Comparison of ENCODE assay signal across 16 cellular contexts in the genomic region with DNA sequence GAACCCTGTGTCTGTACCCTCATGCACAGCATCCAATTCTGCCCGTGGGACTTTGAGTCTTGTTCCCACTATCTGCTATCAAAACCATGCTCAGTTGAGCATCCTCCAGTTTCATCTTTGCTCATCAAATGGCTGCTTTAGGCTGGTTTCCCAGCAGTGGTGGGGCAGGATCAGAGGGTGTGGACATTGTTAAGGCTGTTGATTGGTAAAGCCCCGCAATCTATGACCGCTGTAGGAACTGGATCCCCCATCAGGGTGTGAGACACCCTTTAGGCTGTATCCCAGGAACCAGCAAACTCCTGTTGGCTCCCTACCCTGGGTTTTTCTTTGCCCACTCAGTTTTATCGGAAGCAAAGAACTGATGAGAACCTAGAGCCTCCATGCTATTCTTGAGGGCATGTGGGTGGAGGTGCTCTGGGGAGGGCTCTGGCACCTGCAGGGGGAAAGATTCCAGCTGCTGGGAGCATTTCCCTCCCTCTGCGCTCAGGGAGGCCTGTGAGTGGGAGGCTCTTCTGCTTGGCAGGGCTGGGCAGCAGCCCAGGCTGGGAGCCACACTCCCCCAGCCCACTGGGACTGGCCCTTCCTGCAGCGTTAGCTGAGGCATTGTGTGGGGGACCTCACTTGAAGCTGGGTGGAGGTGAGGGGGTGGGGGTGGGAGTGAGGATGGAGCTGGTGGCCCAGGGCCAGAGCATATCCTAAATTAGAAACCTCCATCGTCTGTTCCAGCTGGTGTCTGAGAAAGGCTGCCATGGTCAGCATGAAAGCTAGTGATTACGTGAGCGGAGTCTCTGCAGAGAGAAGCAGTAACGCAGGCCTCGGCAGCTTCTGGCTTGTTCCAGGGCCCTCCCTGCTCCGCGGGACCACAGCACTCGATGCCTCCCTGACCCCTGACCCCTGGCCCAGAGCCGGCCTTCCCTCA.
DNase-seq lines count a peak whose midpoint lies in the region; ATAC-seq and TF ChIP-seq lines count a peak whose summit lies in the region.
"Had no signal": no experiment of that assay in that cellular context is flagged by ENCODE, and none has a peak within 500 bp of the region (broad histone marks: within the 10 kb centered on the region; RNA-seq: fewer than 3 reads in every experiment).

No MANE protein-coding gene starts in this region.

- H3K27ac ChIP-seq in heart right ventricle, result peak overlapping the region; percentile 3 to 79 (median 64)
- peak overlapping the region; percentile 50 to 69 (median 54) for H3K27ac ChIP-seq in transverse colon
- H3K27ac ChIP-seq in neuronal stem cell (replicated peaks; ENCODE audit: low read length), result no peak overlapping the region

- H3K4me1 Mint-ChIP-seq in nephron, result peaks cover 26% of the 10 kb centered on the region
- H3K4me1 Mint-ChIP-seq: stimulated activated naive CD8-positive, alpha-beta T cell treated with anti-CD3 and anti-CD28 coated beads, Interleukin-15, amount 100 ng/mL, for 72 hours had no signal

- no peak for TF ChIP-seq EP300 in transverse colon (IDR thresholded peaks at IDR 0.05; ENCODE audit: low read depth)

- H3K9me3 Mint-ChIP-seq in nephron, result no peaks in the 10 kb centered on the region
- H3K9me3 Mint-ChIP-seq: effector memory CD8-positive, alpha-beta T cell; stimulated activated naive CD8-positive, alpha-beta T cell treated with anti-CD3 and anti-CD28 coated beads, Interleukin-15, amount 100 ng/mL, for 72 hours had no signal

- TF ChIP-seq POLR2A in transverse colon (IDR thresholded peaks at IDR 0.05), result no peak

- no peak overlapping the region for H3K4me2 ChIP-seq in neuronal stem cell (ENCODE audit: insufficient read depth, low read length, poor library complexity, severe bottlenecking)
- H3K4me2 ChIP-seq: SK-N-SH had no signal

- H3K9me3 ChIP-seq in heart right ventricle, result no peaks in the 10 kb centered on the region
- no peaks in the 10 kb centered on the region for H3K9me3 ChIP-seq in transverse colon
- H3K9me3 ChIP-seq in neuronal stem cell (replicated peaks in 1 of 2; ENCODE audit: control insufficient read depth in 2 of 2, insufficient read depth in 1 of 2, low read depth in 1 of 2, low read length in 2 of 2), result peaks cover 0 to 3% of the 10 kb centered on the region in 2 donors
- H3K9me3 ChIP-seq: BE2C, SK-N-SH had no signal

- intact Hi-C loops in heart right ventricle (cut with DNase I) (no loop called here), transverse colon (cut with DNase I; ENCODE audit: low total_unique reads) (no loop called here)

- H3K27ac Mint-ChIP-seq in nephron, result peak overlapping the region; percentile 74 to 84 (median 84)
- H3K27ac Mint-ChIP-seq: effector memory CD8-positive, alpha-beta T cell; stimulated activated naive CD8-positive, alpha-beta T cell treated with anti-CD3 and anti-CD28 coated beads, Interleukin-15, amount 100 ng/mL, for 72 hours had no signal

- H3K4me3 ChIP-seq in heart right ventricle, result no peak overlapping the region
- H3K4me3 ChIP-seq in transverse colon, result no peak overlapping the region
- no peak overlapping the region for H3K4me3 ChIP-seq in neuronal stem cell (ENCODE audit: low read length in 2 of 2)

- in situ Hi-C loops in transverse colon (cut with MboI; ENCODE audit: low pct_ligation_motif_present in 1 of 4, low pct_unique_long_range_greater_than_20kb in 1 of 4, low sequenced_read_pairs in 3 of 4), result no loop called here

- H3K36me3 ChIP-seq in heart right ventricle (no peaks in the 10 kb centered on the region), transverse colon (no peaks in the 10 kb centered on the region), neuronal stem cell (replicated peaks in 1 of 2; ENCODE audit: control insufficient read depth in 2 of 2, insufficient read depth in 2 of 2, low read length in 2 of 2) (no peaks in the 10 kb centered on the region)
- H3K36me3 ChIP-seq: BE2C had no signal

- H3K9ac ChIP-seq in neuronal stem cell (ENCODE audit: low read depth, low read length, poor library complexity), result no peak overlapping the region
- H3K9ac ChIP-seq: SK-N-SH had no signal

- H4K91ac ChIP-seq in neuronal stem cell (ENCODE audit: low read depth, low read length, poor library complexity), result no peak overlapping the region

- H3K14ac ChIP-seq in neuronal stem cell (ENCODE audit: low read length), result no peak overlapping the region

- peak; percentile 84 to 94 (median 90) for ATAC-seq in heart right ventricle
- ATAC-seq: effector memory CD8-positive, alpha-beta T cell; stimulated activated naive CD8-positive, alpha-beta T cell treated with anti-CD3 and anti-CD28 coated beads, Interleukin-15, amount 100 ng/mL, for 72 hours had no signal

- H3K79me1 ChIP-seq in neuronal stem cell (ENCODE audit: low read depth, low read length), result no peaks in the 10 kb centered on the region

- H4K8ac ChIP-seq in neuronal stem cell (ENCODE audit: low read depth, low read length), result no peak overlapping the region

- DNase-seq in cerebellar cortex (ENCODE audit: low spot score) (peak; percentile 2), heart right ventricle (peak; percentile 78 to 86), transverse colon (no peak), neuronal stem cell (ENCODE audit: low spot score) (no peak), DMS114 treated with DMSO at 0.1 percent for 48 hours (lab: John Stamatoyannopoulos, UW; ENCODE audit: unreplicated experiment) (no peak), retina (no peak)
- no peak for DNase-seq in activated CD4-positive, alpha-beta T cell treated with anti-CD3 and anti-CD28 coated beads, Interleukin-2, amount 50 U/mL, for 48 hours
- DNase-seq: activated CD8-positive, alpha-beta memory T cell treated with anti-CD3 and anti-CD28 coated beads for 24 hours; BE2C; effector memory CD8-positive, alpha-beta T cell; HCEC 1CT; NCI-H1092 treated with DMSO at 0.1 percent for 48 hours; NCI-H446; SK-N-SH; stimulated activated naive CD8-positive, alpha-beta T cell treated with anti-CD3 and anti-CD28 coated beads, Interleukin-15, amount 100 ng/mL, for 72 hours had no signal

- H2AFZ ChIP-seq in neuronal stem cell (ENCODE audit: low read length), result no peak overlapping the region

- no peak for TF ChIP-seq CTCF in heart right ventricle (IDR thresholded peaks at IDR 0.05)
- no peak for TF ChIP-seq CTCF in nephron (IDR thresholded peaks at IDR 0.05; ENCODE audit: unreplicated experiment in 3 of 3)
- no peak for TF ChIP-seq CTCF in transverse colon (IDR thresholded peaks at IDR 0.05)

- no peak overlapping the region for H2BK120ac ChIP-seq in neuronal stem cell (ENCODE audit: low read depth, low read length)

- no peak overlapping the region for H2AK5ac ChIP-seq in neuronal stem cell (ENCODE audit: low read depth, low read length)

- H3K27me3 Mint-ChIP-seq in nephron (ENCODE audit: low read depth), result peaks cover 79% of the 10 kb centered on the region

- H3K23ac ChIP-seq in neuronal stem cell (ENCODE audit: low read depth, low read length, poor library complexity), result no peak overlapping the region

- H3K27me3 ChIP-seq in heart right ventricle (peaks cover 0 to 8% (median 0%) of the 10 kb centered on the region in 7 donors), transverse colon (no peaks in the 10 kb centered on the region), neuronal stem cell (ENCODE audit: control insufficient read depth in 3 of 3, insufficient read depth in 3 of 3, low read depth in 1 of 3, low read length in 3 of 3) (peaks cover 0 to 24% (median 2%) of the 10 kb centered on the region in 3 experiments)
- H3K27me3 ChIP-seq: BE2C had no signal

- no peak overlapping the region for H3K18ac ChIP-seq in neuronal stem cell (ENCODE audit: low read length)

- no peak overlapping the region for H2BK5ac ChIP-seq in neuronal stem cell (ENCODE audit: low read length)

- H3K4me3 Mint-ChIP-seq in nephron, result peak overlapping the region in 1 of 3 experiments; percentile 21
- H3K4me3 Mint-ChIP-seq: effector memory CD8-positive, alpha-beta T cell; stimulated activated naive CD8-positive, alpha-beta T cell treated with anti-CD3 and anti-CD28 coated beads, Interleukin-15, amount 100 ng/mL, for 72 hours had no signal

- H2BK15ac ChIP-seq in neuronal stem cell (ENCODE audit: low read length), result no peak overlapping the region

- H3K4me1 ChIP-seq in heart right ventricle (peaks cover 0 to 38% (median 28%) of the 10 kb centered on the region in 9 donors), transverse colon (peaks cover 12 to 28% (median 19%) of the 10 kb centered on the region in 4 donors), neuronal stem cell (ENCODE audit: control insufficient read depth in 2 of 2, insufficient read depth in 1 of 2, low read depth in 1 of 2, low read length in 2 of 2) (peaks cover 0 to 1% of the 10 kb centered on the region in 2 donors)
- H3K4me1 ChIP-seq: BE2C had no signal

- H3K4ac ChIP-seq in neuronal stem cell (ENCODE audit: low read length), result no peak overlapping the region

- no peaks in the 10 kb centered on the region for H3K36me3 Mint-ChIP-seq in nephron (ENCODE audit: low read depth)

- 20 to 26% methylated on average over 15 of the region's 15 CpGs for WGBS in heart right ventricle, 2 donors
- 63 to 78% methylated on average over 5 to 15 of the region's 15 CpGs for WGBS in transverse colon (ENCODE audit: low coverage in 1 of 2), 2 donors
- no CpG with 5 or more reads among the region's 15 CpGs for WGBS in neuronal stem cell (ENCODE audit: extremely low coverage in 2 of 2, insufficient read length in 2 of 2, insufficient replicate concordance in 1 of 2), 2 donors

- no peak overlapping the region for H2BK12ac ChIP-seq in neuronal stem cell (ENCODE audit: low read length)

Comparison
In these comparisons a context has a peak if more than half of its experiments do, and no peak if none do; other contexts are left out.
1. DNase-seq: peak in cerebellar cortex (single experiment) and heart right ventricle (2 of 2); none in transverse colon (single experiment), neuronal stem cell (single experiment), DMS114 treated with DMSO at 0.1 percent for 48 hours (single experiment), retina (single experiment) and activated CD4-positive, alpha-beta T cell treated with anti-CD3 and anti-CD28 coated beads, Interleukin-2, amount 50 U/mL, for 48 hours (0 of 2).